8 cellular contexts compared by ENCODE assay signal in the genomic region with DNA sequence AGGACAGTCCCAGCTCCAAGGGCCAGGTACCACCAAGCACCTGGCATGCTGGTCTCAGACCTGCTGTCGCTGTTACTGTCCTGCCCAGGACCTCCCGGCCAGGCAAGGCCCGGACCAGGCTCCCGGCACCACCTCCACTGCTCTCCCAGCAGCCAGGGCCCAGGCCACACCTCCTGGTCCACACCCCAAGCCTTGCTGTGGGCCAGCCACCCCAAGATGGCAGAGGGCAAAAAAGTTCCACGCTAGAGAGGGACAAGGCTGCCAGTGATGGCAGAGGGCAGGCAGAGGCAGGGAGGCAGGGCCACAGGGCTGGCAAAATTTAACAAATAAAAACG. TPM values are rescaled to one million over a fixed set of nuclear protein-coding genes. Genes with fewer than 3 reads are reported as not detected.
DNase-seq lines count a peak whose midpoint lies in the region; ATAC-seq and TF ChIP-seq lines count a peak whose summit lies in the region.

No MANE protein-coding gene starts in this region.

- H3K4me1 ChIP-seq in Loucy (ENCODE audit: insufficient read depth, low read length, poor library complexity, severe bottlenecking) (peaks cover 6% of the 10 kb centered on the region), colonic mucosa (peaks cover 9% of the 10 kb centered on the region), neural progenitor cell (no peaks in the 10 kb centered on the region)

- no peaks in the 10 kb centered on the region for H3K36me3 Mint-ChIP-seq in neural progenitor cell

- H3K4me2 ChIP-seq in Loucy (ENCODE audit: low read depth, low read length, poor library complexity, severe bottlenecking) (peak overlapping the region; percentile 58), neural progenitor cell (no peak overlapping the region)

- H4K20me1 ChIP-seq in Loucy (ENCODE audit: insufficient read depth, low read length, poor library complexity, severe bottlenecking) (peaks cover 7% of the 10 kb centered on the region), neural progenitor cell (ENCODE audit: low read depth) (peaks cover 10% of the 10 kb centered on the region)

- H3K4me1 Mint-ChIP-seq in neural progenitor cell = peaks cover 4% of the 10 kb centered on the region

- H3K9me3 Mint-ChIP-seq in neural progenitor cell = no peaks in the 10 kb centered on the region

- H3K36me3 ChIP-seq in Loucy (ENCODE audit: insufficient read depth, low read length) (no peaks in the 10 kb centered on the region), colonic mucosa (no peaks in the 10 kb centered on the region), neural progenitor cell (no peaks in the 10 kb centered on the region), H7 (replicated peaks; ENCODE audit: control insufficient read depth, insufficient read depth, low read length) (no peaks in the 10 kb centered on the region; the same call in 1 of the 2 replicates)

- H3K4me3 ChIP-seq in AG10803 (ENCODE audit: low read length) (peak overlapping the region; percentile 40), Loucy (ENCODE audit: low read length, poor library complexity, severe bottlenecking) (peak overlapping the region; percentile 99), colonic mucosa (no peak overlapping the region), neural progenitor cell (no peak overlapping the region), H7 (ENCODE audit: insufficient read depth, low read depth, low read length) (no peak overlapping the region)

- peak overlapping the region; percentile 86 for H3K4me3 Mint-ChIP-seq in neural progenitor cell

- ATAC-seq in GM21576 (IDR thresholded peaks at IDR 0.05; ENCODE audit: unreplicated experiment) (no peak), GM18502 (IDR thresholded peaks at IDR 0.05; ENCODE audit: poor library complexity, unreplicated experiment) (no peak)

- H2AFZ ChIP-seq in Loucy (ENCODE audit: low read length) (no peak overlapping the region), neural progenitor cell (replicated peaks) (no peak overlapping the region)

- H3K27me3 ChIP-seq in Loucy (ENCODE audit: insufficient read depth, low read length, poor library complexity, severe bottlenecking) = no peaks in the 10 kb centered on the region
- no peaks in the 10 kb centered on the region for H3K27me3 ChIP-seq in colonic mucosa
- H3K27me3 ChIP-seq in neural progenitor cell = no peaks in the 10 kb centered on the region
- no peaks in the 10 kb centered on the region for H3K27me3 ChIP-seq in H7 (ENCODE audit: control insufficient read depth, insufficient read depth, low read length)

- DNase-seq in AG10803 (ENCODE audit: low read depth) (peak; percentile 18), colonic mucosa (peak; percentile 34), neural progenitor cell (ENCODE audit: low spot score) (no peak), H7 (no peak), SW 1271 (lab: John Stamatoyannopoulos, UW) (no peak)

- no peaks in the 10 kb centered on the region for H3K9me2 ChIP-seq in Loucy (replicated peaks; ENCODE audit: low read depth, low read length)

- H3K79me2 ChIP-seq in Loucy (ENCODE audit: insufficient read depth, low read length) (no peaks in the 10 kb centered on the region), neural progenitor cell (ENCODE audit: low read depth) (no peaks in the 10 kb centered on the region)

- H3F3A ChIP-seq in Loucy (ENCODE audit: low read depth) (no peaks in the 10 kb centered on the region), neural progenitor cell (ENCODE audit: low read depth) (no peaks in the 10 kb centered on the region)

- H3K27ac ChIP-seq in colonic mucosa (peak overlapping the region; percentile 0), neural progenitor cell (no peak overlapping the region)

- no peak overlapping the region for H3K27ac Mint-ChIP-seq in neural progenitor cell

- intact Hi-C loops in colonic mucosa (cut with DNase I) = no loop called here

- TF ChIP-seq CTCF in AG10803 (conservative IDR thresholded peaks at IDR 0.05; ENCODE audit: low read length) (no peak), Loucy (conservative IDR thresholded peaks at IDR 0.05; ENCODE audit: low read length) (no peak), colonic mucosa (IDR thresholded peaks at IDR 0.05) (no peak), neural progenitor cell (IDR thresholded peaks at IDR 0.05) (no peak)

- H3K9ac ChIP-seq in Loucy (ENCODE audit: low read depth, low read length, poor library complexity, severe bottlenecking) (peak overlapping the region; percentile 19), colonic mucosa (ENCODE audit: low read depth in 2 of 2, low read length in 2 of 2) (peak overlapping the region in 1 of 2 donors; percentile 3), neural progenitor cell (no peak overlapping the region)

- H3K27me3 Mint-ChIP-seq in neural progenitor cell (ENCODE audit: insufficient read depth, low read depth) = peaks cover 6% of the 10 kb centered on the region

- no peaks in the 10 kb centered on the region for H3K9me3 ChIP-seq in Loucy (ENCODE audit: insufficient read depth, low read depth, low read length)
- H3K9me3 ChIP-seq in colonic mucosa = no peaks in the 10 kb centered on the region
- H3K9me3 ChIP-seq in neural progenitor cell (ENCODE audit: low read depth) = no peaks in the 10 kb centered on the region

RNA-seq across cellular contexts. Expression of a gene that starts 1.1 kb away (rescaled TPM):
- total RNA-seq in colonic mucosa (10 to 100 TPM; 10.0 to 10.8 TPM), neural progenitor cell (ENCODE audit: low replicate concordance) (3.4 and 15.8 TPM in 2 replicates)
- 11.2 and 20.2 TPM in 2 replicates for total RNA-seq in H7 (2014; rRNA removed; shearing (Covaris generic))

RNA-seq across cellular contexts. Expression of a gene that starts 11.1 kb away (rescaled TPM):
- total RNA-seq in colonic mucosa (1 to 10 TPM; 1.2 to 1.7 TPM), neural progenitor cell (ENCODE audit: low replicate concordance) (0.96 TPM in 1 of 2 replicates, not detected in the other)
- 0.15 and 0.28 TPM in 2 replicates for total RNA-seq in H7 (2014; rRNA removed; shearing (Covaris generic))

RNA-seq across cellular contexts. Expression of a gene that starts 35.1 kb away (rescaled TPM):
- total RNA-seq in colonic mucosa (1 to 10 TPM; 2.3 to 3.4 TPM), neural progenitor cell (ENCODE audit: low replicate concordance) (6.2 and 39.7 TPM in 2 replicates)
- total RNA-seq in H7 (2014; rRNA removed; shearing (Covaris generic)) = 17.3 and 22.2 TPM in 2 replicates

RNA-seq across cellular contexts. Expression of a gene that starts 37.6 kb away (rescaled TPM):
- total RNA-seq in colonic mucosa (1 to 10 TPM; 6.0 to 9.7 TPM), neural progenitor cell (ENCODE audit: low replicate concordance) (6.8 and 16.5 TPM in 2 replicates)
- total RNA-seq in H7 (2014; rRNA removed; shearing (Covaris generic)) = 13.3 and 14.0 TPM in 2 replicates

RNA-seq across cellular contexts. Expression of a gene that starts 48.0 kb away (rescaled TPM):
- total RNA-seq in colonic mucosa (10 to 100 TPM; 24.5 to 48.4 TPM), neural progenitor cell (ENCODE audit: low replicate concordance) (34.9 and 52.3 TPM in 2 replicates)
- 116 and 141 TPM in 2 replicates for total RNA-seq in H7 (2014; rRNA removed; shearing (Covaris generic))

Comparison
In these comparisons a context has a peak if more than half of its experiments do, and no peak if none do; other contexts are left out.
1. DNase-seq: peak in AG10803 (single experiment) and colonic mucosa (single experiment); none in neural progenitor cell (single experiment), H7 (single experiment) and SW 1271 (0 of 2).
2. H3K4me3 ChIP-seq: peak in AG10803 (single experiment) and Loucy (single experiment); none in colonic mucosa (single experiment), neural progenitor cell (single experiment) and H7 (single experiment).